In genomic region chr3:186786810-186787375, GRCh38 we compare ENCODE assay signal across 1 cellular context.
TF ChIP-seq lines count a peak whose summit lies in the region.

No MANE protein-coding gene starts in this region.

TF ChIP-seq in IMR-90, 13 proteins besides CTCF, POLR2A, EP300 and RAD21:
- TF ChIP-seq USF2 (IDR thresholded peaks at IDR 0.05; ENCODE audit: low read depth, low read length) (no peak), RFX5 (IDR thresholded peaks at IDR 0.05; ENCODE audit: low read depth, low read length) (no peak), CEBPB (IDR thresholded peaks at IDR 0.05; ENCODE audit: low read depth, low read length) (no peak), SMC3 (IDR thresholded peaks at IDR 0.05; ENCODE audit: low read depth, low read length) (no peak), RCOR1 (IDR thresholded peaks at IDR 0.05; ENCODE audit: insufficient replicate concordance, low read length) (no peak), MAZ (IDR thresholded peaks at IDR 0.05; ENCODE audit: borderline replicate concordance, low read depth, low read length) (no peak), CHD1 (IDR thresholded peaks at IDR 0.05; ENCODE audit: low read depth, low read length) (no peak), MAFK (IDR thresholded peaks at IDR 0.05; ENCODE audit: low read depth, low read length) (no peak), FOS (IDR thresholded peaks at IDR 0.05; ENCODE audit: low read depth, low read length) (no peak), NFE2L2 (IDR thresholded peaks at IDR 0.05; ENCODE audit: low read depth, low read length) (no peak), BHLHE40 (IDR thresholded peaks at IDR 0.05; ENCODE audit: low read depth, low read length) (no peak), ELK1 (IDR thresholded peaks at IDR 0.05; ENCODE audit: borderline replicate concordance, low read depth, low read length) (no peak), MXI1 (IDR thresholded peaks at IDR 0.05; ENCODE audit: borderline replicate concordance, low read depth, low read length) (no peak)
